In the genomic region with DNA sequence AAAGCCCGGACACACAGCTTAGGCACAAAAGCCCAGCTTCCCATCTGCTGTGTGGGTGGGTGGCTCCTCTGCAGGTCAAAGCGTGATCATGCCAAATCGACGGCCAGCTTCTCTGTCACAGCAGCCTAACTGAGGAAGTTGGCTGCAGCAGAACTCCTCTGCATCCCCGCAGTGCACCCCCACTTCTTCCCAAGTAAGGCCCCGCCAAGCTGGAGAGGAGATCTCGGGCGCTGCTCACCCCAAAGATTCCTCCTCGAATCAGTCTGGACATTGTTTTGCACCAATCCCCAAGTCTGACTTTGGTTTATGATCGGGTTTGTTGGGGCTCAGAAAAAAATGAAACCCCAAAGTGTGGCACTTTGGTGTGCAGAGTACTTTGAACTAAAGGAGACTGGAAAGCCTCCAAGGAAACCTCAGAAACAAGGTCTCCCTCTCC, we compare ENCODE assay signal across 2 cellular contexts.
TF ChIP-seq lines count a peak whose summit lies in the region.

No MANE protein-coding gene starts in this region.

TF ChIP-seq in HepG2, 621 proteins besides CTCF, POLR2A, EP300 and RAD21:
- TF ChIP-seq, protein P1, sequence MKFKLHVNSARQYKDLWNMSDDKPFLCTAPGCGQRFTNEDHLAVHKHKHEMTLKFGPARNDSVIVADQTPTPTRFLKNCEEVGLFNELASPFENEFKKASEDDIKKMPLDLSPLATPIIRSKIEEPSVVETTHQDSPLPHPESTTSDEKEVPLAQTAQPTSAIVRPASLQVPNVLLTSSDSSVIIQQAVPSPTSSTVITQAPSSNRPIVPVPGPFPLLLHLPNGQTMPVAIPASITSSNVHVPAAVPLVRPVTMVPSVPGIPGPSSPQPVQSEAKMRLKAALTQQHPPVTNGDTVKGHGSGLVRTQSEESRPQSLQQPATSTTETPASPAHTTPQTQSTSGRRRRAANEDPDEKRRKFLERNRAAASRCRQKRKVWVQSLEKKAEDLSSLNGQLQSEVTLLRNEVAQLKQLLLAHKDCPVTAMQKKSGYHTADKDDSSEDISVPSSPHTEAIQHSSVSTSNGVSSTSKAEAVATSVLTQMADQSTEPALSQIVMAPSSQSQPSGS (CRISPR knock-in tag; IDR thresholded peaks at IDR 0.05) = no peak
- TF ChIP-seq ZNF331 (CRISPR knock-in tag; IDR thresholded peaks at IDR 0.05) (no peak), IKZF1 (IDR thresholded peaks at IDR 0.05) (no peak), ZNF274 (CRISPR knock-in tag; IDR thresholded peaks at IDR 0.05) (no peak), ZNF556 (CRISPR knock-in tag; IDR thresholded peaks at IDR 0.05; ENCODE audit: borderline replicate concordance) (no peak), ZNF530 (CRISPR knock-in tag; IDR thresholded peaks at IDR 0.05; ENCODE audit: low read depth) (no peak), ZNF501 (CRISPR knock-in tag; IDR thresholded peaks at IDR 0.05) (no peak), JUND (CRISPR knock-in tag; IDR thresholded peaks at IDR 0.05) (no peak), ZNF441 (CRISPR knock-in tag; IDR thresholded peaks at IDR 0.05; ENCODE audit: borderline replicate concordance) (no peak), GPN1 (CRISPR knock-in tag; IDR thresholded peaks at IDR 0.05; ENCODE audit: borderline replicate concordance) (no peak), ZNF563 (CRISPR knock-in tag; IDR thresholded peaks at IDR 0.05) (no peak), ATF7-NPFF (CRISPR knock-in tag; IDR thresholded peaks at IDR 0.05; ENCODE audit: low read depth) (no peak)
- TF ChIP-seq, protein P2, sequence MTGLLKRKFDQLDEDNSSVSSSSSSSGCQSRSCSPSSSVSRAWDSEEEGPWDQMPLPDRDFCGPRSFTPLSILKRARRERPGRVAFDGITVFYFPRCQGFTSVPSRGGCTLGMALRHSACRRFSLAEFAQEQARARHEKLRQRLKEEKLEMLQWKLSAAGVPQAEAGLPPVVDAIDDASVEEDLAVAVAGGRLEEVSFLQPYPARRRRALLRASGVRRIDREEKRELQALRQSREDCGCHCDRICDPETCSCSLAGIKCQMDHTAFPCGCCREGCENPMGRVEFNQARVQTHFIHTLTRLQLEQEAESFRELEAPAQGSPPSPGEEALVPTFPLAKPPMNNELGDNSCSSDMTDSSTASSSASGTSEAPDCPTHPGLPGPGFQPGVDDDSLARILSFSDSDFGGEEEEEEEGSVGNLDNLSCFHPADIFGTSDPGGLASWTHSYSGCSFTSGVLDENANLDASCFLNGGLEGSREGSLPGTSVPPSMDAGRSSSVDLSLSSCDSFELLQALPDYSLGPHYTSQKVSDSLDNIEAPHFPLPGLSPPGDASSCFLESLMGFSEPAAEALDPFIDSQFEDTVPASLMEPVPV (CRISPR knock-in tag; IDR thresholded peaks at IDR 0.05) = no peak
- TF ChIP-seq, protein P3, sequence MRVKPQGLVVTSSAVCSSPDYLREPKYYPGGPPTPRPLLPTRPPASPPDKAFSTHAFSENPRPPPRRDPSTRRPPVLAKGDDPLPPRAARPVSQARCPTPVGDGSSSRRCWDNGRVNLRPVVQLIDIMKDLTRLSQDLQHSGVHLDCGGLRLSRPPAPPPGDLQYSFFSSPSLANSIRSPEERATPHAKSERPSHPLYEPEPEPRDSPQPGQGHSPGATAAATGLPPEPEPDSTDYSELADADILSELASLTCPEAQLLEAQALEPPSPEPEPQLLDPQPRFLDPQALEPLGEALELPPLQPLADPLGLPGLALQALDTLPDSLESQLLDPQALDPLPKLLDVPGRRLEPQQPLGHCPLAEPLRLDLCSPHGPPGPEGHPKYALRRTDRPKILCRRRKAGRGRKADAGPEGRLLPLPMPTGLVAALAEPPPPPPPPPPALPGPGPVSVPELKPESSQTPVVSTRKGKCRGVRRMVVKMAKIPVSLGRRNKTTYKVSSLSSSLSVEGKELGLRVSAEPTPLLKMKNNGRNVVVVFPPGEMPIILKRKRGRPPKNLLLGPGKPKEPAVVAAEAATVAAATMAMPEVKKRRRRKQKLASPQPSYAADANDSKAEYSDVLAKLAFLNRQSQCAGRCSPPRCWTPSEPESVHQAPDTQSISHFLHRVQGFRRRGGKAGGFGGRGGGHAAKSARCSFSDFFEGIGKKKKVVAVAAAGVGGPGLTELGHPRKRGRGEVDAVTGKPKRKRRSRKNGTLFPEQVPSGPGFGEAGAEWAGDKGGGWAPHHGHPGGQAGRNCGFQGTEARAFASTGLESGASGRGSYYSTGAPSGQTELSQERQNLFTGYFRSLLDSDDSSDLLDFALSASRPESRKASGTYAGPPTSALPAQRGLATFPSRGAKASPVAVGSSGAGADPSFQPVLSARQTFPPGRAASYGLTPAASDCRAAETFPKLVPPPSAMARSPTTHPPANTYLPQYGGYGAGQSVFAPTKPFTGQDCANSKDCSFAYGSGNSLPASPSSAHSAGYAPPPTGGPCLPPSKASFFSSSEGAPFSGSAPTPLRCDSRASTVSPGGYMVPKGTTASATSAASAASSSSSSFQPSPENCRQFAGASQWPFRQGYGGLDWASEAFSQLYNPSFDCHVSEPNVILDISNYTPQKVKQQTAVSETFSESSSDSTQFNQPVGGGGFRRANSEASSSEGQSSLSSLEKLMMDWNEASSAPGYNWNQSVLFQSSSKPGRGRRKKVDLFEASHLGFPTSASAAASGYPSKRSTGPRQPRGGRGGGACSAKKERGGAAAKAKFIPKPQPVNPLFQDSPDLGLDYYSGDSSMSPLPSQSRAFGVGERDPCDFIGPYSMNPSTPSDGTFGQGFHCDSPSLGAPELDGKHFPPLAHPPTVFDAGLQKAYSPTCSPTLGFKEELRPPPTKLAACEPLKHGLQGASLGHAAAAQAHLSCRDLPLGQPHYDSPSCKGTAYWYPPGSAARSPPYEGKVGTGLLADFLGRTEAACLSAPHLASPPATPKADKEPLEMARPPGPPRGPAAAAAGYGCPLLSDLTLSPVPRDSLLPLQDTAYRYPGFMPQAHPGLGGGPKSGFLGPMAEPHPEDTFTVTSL (CRISPR knock-in tag; IDR thresholded peaks at IDR 0.05; ENCODE audit: borderline replicate concordance) = no peak
TF ChIP-seq in HepG2: peak in this region for 0.

TF ChIP-seq in H1, 55 proteins besides CTCF, POLR2A, EP300 and RAD21:
- TF ChIP-seq YY1 (IDR thresholded peaks at IDR 0.05; ENCODE audit: low read depth, low read length) = no peak
- TF ChIP-seq RXRA (IDR thresholded peaks at IDR 0.05; ENCODE audit: insufficient read depth, low read depth, low read length) = no peak
- TF ChIP-seq TAF7 (optimal IDR thresholded peaks at IDR 0.05; ENCODE audit: borderline replicate concordance, low read depth, low read length) = no peak
- TF ChIP-seq KDM1A (IDR thresholded peaks at IDR 0.05; ENCODE audit: borderline replicate concordance, low read length) = no peak
- no peak for TF ChIP-seq HDAC2 (IDR thresholded peaks at IDR 0.05; ENCODE audit: borderline replicate concordance in 1 of 2, low read depth in 2 of 2, low read length in 2 of 2)
- TF ChIP-seq CBX8 (IDR thresholded peaks at IDR 0.05; ENCODE audit: borderline replicate concordance, low read depth, low read length) = no peak
